In genomic region chr6:122609881-122610689, GRCh38 we compare ENCODE assay signal across 1 cellular context.
TF ChIP-seq lines count a peak whose summit lies in the region.

A gene with protein sequence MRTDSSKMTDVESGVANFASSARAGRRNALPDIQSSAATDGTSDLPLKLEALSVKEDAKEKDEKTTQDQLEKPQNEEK (plus strand): TSS chr6:122610405. CDS start chr6:122717795, 107,390 bp downstream.

TF ChIP-seq in HepG2, 621 proteins besides CTCF, POLR2A, EP300 and RAD21 (continued from another document and continues in another):
- TF ChIP-seq ZNF407 (CRISPR knock-in tag; IDR thresholded peaks at IDR 0.05; ENCODE audit: not compliant biosample characterization) = peak; percentile 95
- peak; percentile 35; the same call in 1 of the 2 replicates for TF ChIP-seq CBFB (CRISPR knock-in tag; IDR thresholded peaks at IDR 0.05)
- no peak for TF ChIP-seq SP1 (IDR thresholded peaks at IDR 0.05)
- peak; percentile 50; the same call in 1 of the 2 replicates for TF ChIP-seq SP1 (CRISPR knock-in tag; IDR thresholded peaks at IDR 0.05)
- TF ChIP-seq ETS1 (CRISPR knock-in tag; IDR thresholded peaks at IDR 0.05) = no peak
- TF ChIP-seq MYC (CRISPR knock-in tag; IDR thresholded peaks at IDR 0.05; ENCODE audit: borderline replicate concordance) = no peak
- TF ChIP-seq SRY (CRISPR knock-in tag; IDR thresholded peaks at IDR 0.05) = no peak
- TF ChIP-seq PRPF4 (IDR thresholded peaks at IDR 0.05; ENCODE audit: low read depth, low read length, poor library complexity, severe bottlenecking) = no peak
- no peak for TF ChIP-seq SMC3 (IDR thresholded peaks at IDR 0.05; ENCODE audit: low read length)
- no peak for TF ChIP-seq STAT5B (CRISPR knock-in tag; IDR thresholded peaks at IDR 0.05)
- TF ChIP-seq ZNF772 (CRISPR knock-in tag; IDR thresholded peaks at IDR 0.05) = 0 out of 2 replicates have a peak, but pooled peaks have one; percentile 57
- TF ChIP-seq NR0B2 (CRISPR knock-in tag; IDR thresholded peaks at IDR 0.05) = peak; percentile 40; the same call in 1 of the 2 replicates
- TF ChIP-seq MZF1 (CRISPR knock-in tag; IDR thresholded peaks at IDR 0.05; ENCODE audit: borderline replicate concordance) = no peak
- no peak for TF ChIP-seq SKIL (CRISPR knock-in tag; IDR thresholded peaks at IDR 0.05; ENCODE audit: borderline replicate concordance)
- TF ChIP-seq NFIC (IDR thresholded peaks at IDR 0.05; ENCODE audit: low read length) = no peak
- no peak for TF ChIP-seq U2AF1 (optimal IDR thresholded peaks at IDR 0.05; ENCODE audit: low read depth, low read length)
- peak; percentile 41; the same call in 1 of the 2 replicates for TF ChIP-seq ZNF12 (CRISPR knock-in tag; IDR thresholded peaks at IDR 0.05)
- TF ChIP-seq ZNF776 (CRISPR knock-in tag; IDR thresholded peaks at IDR 0.05) = peak; percentile 55; the same call in 1 of the 2 replicates
- TF ChIP-seq KDM5B (CRISPR knock-in tag; IDR thresholded peaks at IDR 0.05; ENCODE audit: borderline replicate concordance) = peak; percentile 42; the same call in 1 of the 2 replicates
- no peak for TF ChIP-seq ZNF678 (CRISPR knock-in tag; IDR thresholded peaks at IDR 0.05)
- TF ChIP-seq, protein P1, sequence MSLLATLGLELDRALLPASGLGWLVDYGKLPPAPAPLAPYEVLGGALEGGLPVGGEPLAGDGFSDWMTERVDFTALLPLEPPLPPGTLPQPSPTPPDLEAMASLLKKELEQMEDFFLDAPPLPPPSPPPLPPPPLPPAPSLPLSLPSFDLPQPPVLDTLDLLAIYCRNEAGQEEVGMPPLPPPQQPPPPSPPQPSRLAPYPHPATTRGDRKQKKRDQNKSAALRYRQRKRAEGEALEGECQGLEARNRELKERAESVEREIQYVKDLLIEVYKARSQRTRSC (CRISPR knock-in tag; IDR thresholded peaks at IDR 0.05; ENCODE audit: low read depth) = no peak
- TF ChIP-seq STAG1 (CRISPR knock-in tag; IDR thresholded peaks at IDR 0.05) = peak; percentile 48
- TF ChIP-seq SATB2 (CRISPR knock-in tag; IDR thresholded peaks at IDR 0.05) = 0 out of 2 replicates have a peak, but pooled peaks have one; percentile 28
- no peak for TF ChIP-seq PAWR (CRISPR knock-in tag; IDR thresholded peaks at IDR 0.05; ENCODE audit: borderline replicate concordance)
- TF ChIP-seq NR2F2 (IDR thresholded peaks at IDR 0.05; ENCODE audit: borderline replicate concordance, low read depth) = no peak; the same call in 1 of the 2 replicates
- TF ChIP-seq ZNF253 (CRISPR knock-in tag; IDR thresholded peaks at IDR 0.05; ENCODE audit: borderline replicate concordance) = no peak
- TF ChIP-seq BRD4 (CRISPR knock-in tag; IDR thresholded peaks at IDR 0.05) = no peak
- no peak; the same call in 1 of the 2 replicates for TF ChIP-seq SP2 (CRISPR knock-in tag; IDR thresholded peaks at IDR 0.05)
- TF ChIP-seq ZNF574 (CRISPR knock-in tag; IDR thresholded peaks at IDR 0.05) = 0 out of 2 replicates have a peak, but pooled peaks have one; percentile 33
- peak; percentile 43; the same call in 1 of the 2 replicates for TF ChIP-seq PHF21A (CRISPR knock-in tag; IDR thresholded peaks at IDR 0.05)
- no peak for TF ChIP-seq ELF1 (CRISPR knock-in tag; IDR thresholded peaks at IDR 0.05)
- no peak for TF ChIP-seq HOXA9 (CRISPR knock-in tag; IDR thresholded peaks at IDR 0.05; ENCODE audit: borderline replicate concordance)
- TF ChIP-seq ZSCAN25 (CRISPR knock-in tag; IDR thresholded peaks at IDR 0.05) = peak; percentile 63; the same call in 1 of the 2 replicates
- TF ChIP-seq MAFF (IDR thresholded peaks at IDR 0.05; ENCODE audit: low read depth, low read length) = no peak
- no peak for TF ChIP-seq JARID2 (CRISPR knock-in tag; IDR thresholded peaks at IDR 0.05; ENCODE audit: insufficient replicate concordance)
- TF ChIP-seq ZNF891 (CRISPR knock-in tag; IDR thresholded peaks at IDR 0.05) = 0 out of 2 replicates have a peak, but pooled peaks have one; percentile 39
- no peak for TF ChIP-seq MBD4 (IDR thresholded peaks at IDR 0.05; ENCODE audit: borderline replicate concordance, low read length)
- TF ChIP-seq, protein P2, sequence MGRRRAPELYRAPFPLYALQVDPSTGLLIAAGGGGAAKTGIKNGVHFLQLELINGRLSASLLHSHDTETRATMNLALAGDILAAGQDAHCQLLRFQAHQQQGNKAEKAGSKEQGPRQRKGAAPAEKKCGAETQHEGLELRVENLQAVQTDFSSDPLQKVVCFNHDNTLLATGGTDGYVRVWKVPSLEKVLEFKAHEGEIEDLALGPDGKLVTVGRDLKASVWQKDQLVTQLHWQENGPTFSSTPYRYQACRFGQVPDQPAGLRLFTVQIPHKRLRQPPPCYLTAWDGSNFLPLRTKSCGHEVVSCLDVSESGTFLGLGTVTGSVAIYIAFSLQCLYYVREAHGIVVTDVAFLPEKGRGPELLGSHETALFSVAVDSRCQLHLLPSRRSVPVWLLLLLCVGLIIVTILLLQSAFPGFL (CRISPR knock-in tag; IDR thresholded peaks at IDR 0.05) = no peak
- no peak for TF ChIP-seq ZC3H13 (CRISPR knock-in tag; IDR thresholded peaks at IDR 0.05)
- TF ChIP-seq TEAD3 (CRISPR knock-in tag; optimal IDR thresholded peaks at IDR 0.05; ENCODE audit: borderline replicate concordance) = peak; percentile 21
- TF ChIP-seq ZBTB20 (CRISPR knock-in tag; IDR thresholded peaks at IDR 0.05; ENCODE audit: borderline replicate concordance, low read depth) = no peak
- no peak for TF ChIP-seq MED13 (CRISPR knock-in tag; IDR thresholded peaks at IDR 0.05)
- no peak for TF ChIP-seq GTF2F1 (IDR thresholded peaks at IDR 0.05; ENCODE audit: low read length)
- peak; percentile 40; the same call in 1 of the 2 replicates for TF ChIP-seq TBX2 (CRISPR knock-in tag; IDR thresholded peaks at IDR 0.05; ENCODE audit: borderline replicate concordance)
- TF ChIP-seq, protein P3, sequence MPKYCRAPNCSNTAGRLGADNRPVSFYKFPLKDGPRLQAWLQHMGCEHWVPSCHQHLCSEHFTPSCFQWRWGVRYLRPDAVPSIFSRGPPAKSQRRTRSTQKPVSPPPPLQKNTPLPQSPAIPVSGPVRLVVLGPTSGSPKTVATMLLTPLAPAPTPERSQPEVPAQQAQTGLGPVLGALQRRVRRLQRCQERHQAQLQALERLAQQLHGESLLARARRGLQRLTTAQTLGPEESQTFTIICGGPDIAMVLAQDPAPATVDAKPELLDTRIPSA (CRISPR knock-in tag; IDR thresholded peaks at IDR 0.05; ENCODE audit: borderline replicate concordance) = no peak
- peak; percentile 84 for TF ChIP-seq HNRNPLL (IDR thresholded peaks at IDR 0.05; ENCODE audit: low read depth, low read length, poor library complexity, severe bottlenecking)
- TF ChIP-seq ZNF225 (CRISPR knock-in tag; IDR thresholded peaks at IDR 0.05) = no peak
- no peak for TF ChIP-seq ZC3H4 (CRISPR knock-in tag; IDR thresholded peaks at IDR 0.05; ENCODE audit: borderline replicate concordance)
- no peak for TF ChIP-seq ZNF619 (CRISPR knock-in tag; IDR thresholded peaks at IDR 0.05)
